In the genomic region with DNA sequence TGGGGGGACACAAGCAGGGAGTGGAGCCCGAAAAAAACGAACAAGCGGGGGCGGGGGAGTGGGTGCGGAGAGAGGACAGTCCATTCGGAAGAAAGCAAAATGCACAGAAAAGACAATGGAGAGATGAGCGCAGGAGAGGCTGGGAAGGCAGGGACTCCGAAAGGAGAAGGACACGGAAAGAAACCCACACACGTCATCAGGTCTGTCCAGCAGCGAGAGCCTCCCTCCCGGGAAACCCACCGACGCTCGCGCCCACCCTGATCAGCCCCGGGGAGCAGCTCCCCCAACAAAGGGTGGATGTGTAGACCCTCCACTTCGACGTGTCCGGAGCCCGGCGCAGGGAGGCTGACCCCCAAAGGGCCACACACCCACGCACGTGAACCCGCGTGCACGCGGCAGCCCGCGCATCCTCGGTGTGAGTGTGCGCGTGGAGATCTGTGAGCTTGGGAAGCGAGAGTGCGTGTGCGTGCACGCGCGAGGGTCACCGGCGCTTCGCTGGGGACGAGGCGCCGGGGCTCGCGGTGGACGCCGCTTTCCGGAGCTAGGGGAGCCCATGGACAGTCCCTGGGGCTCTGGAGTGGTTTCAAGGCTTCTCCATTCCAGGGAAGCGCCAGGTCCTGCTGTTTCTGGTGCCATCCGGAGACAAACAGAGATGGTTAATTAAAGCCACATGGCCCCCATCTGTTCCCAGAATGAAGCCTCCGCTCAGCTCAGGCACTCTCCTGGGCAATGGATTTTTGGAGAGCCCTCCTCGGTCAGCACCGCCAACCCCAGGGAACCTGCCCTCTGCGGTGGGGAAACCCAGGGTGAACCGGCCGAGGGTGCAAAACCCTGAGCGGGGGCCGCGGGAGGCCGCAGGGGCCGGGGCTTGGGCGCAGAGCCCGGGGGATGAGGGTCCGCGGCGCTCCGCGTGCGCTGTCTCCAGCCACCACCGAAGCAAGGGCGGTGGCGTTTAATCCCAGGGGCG, we compare ENCODE assay signal across 8 cellular contexts. TPM values are rescaled to one million over a fixed set of nuclear protein-coding genes. Genes with fewer than 3 reads are reported as not detected.
DNase-seq lines count a peak whose midpoint lies in the region; ATAC-seq, FAIRE-seq and TF ChIP-seq lines count a peak whose summit lies in the region.

No MANE protein-coding gene starts in this region.

- H3K27me3 ChIP-seq in dorsolateral prefrontal cortex (peaks cover 0 to 58% (median 20%) of the 10 kb centered on the region in 45 donors), uterus (no peaks in the 10 kb centered on the region)

- intact Hi-C loops in dorsolateral prefrontal cortex (cut with DNase I): no loop called here
- intact Hi-C loops in uterus (cut with DNase I; ENCODE audit: low total_unique reads): no loop called here

- peak in 1 of 2 donors; percentile 41 for TF ChIP-seq POLR2A in uterus (IDR thresholded peaks at IDR 0.05)

- ATAC-seq in HG02678 (IDR thresholded peaks at IDR 0.05; ENCODE audit: unreplicated experiment): no peak

- H3K4me3 ChIP-seq in dorsolateral prefrontal cortex: peak overlapping the region; percentile 43 to 77 (median 64)
- H3K4me3 ChIP-seq in uterus: peak overlapping the region; percentile 73

- no peaks in the 10 kb centered on the region for H3K9me3 ChIP-seq in uterus

- TF ChIP-seq CTCF in GM10266 (IDR thresholded peaks at IDR 0.05; ENCODE audit: control insufficient read depth, insufficient read depth, low read depth, missing control alignments) (no peak), dorsolateral prefrontal cortex (IDR thresholded peaks at IDR 0.05 in 54 of 56, conservative IDR thresholded peaks at IDR 0.05 in 2 of 56; ENCODE audit: low read depth in 1 of 56, partially characterized antibody in 56 of 56) (no peak), uterus (IDR thresholded peaks at IDR 0.05) (no peak)

- H3K4me1 ChIP-seq in uterus: no peaks in the 10 kb centered on the region

- DNase-seq in GM10266 (ENCODE audit: extremely low spot score): peak; percentile 35
- DNase-seq in NCI-H69 (lab: John Stamatoyannopoulos, UW): peak; percentile 88
- peak in 3 of 10 donors; percentile 25 to 66 (median 46) for DNase-seq in dorsolateral prefrontal cortex
- peak; percentile 46 to 65 for DNase-seq in lung microvascular endothelial cell (ENCODE audit: low read depth in 2 of 2)
- peak; percentile 40 to 60 for DNase-seq in uterus
- DNase-seq in NOMO-1 (lab: John Stamatoyannopoulos, UW; ENCODE audit: unreplicated experiment in 2 of 2): no peak
- DNase-seq in HTR-8/SVneo (ENCODE audit: insufficient read length, low spot score): no peak

- no peak for FAIRE-seq in HTR-8/SVneo (lab: Jason Lieb, UNC)

- H3K27ac ChIP-seq in dorsolateral prefrontal cortex: peak overlapping the region in 49 of 59 donors; percentile 11 to 83 (median 59)
- H3K27ac ChIP-seq in uterus: peak overlapping the region; percentile 82 to 85

- no peaks in the 10 kb centered on the region for H3K36me3 ChIP-seq in uterus

RNA-seq across cellular contexts. Expression of gene LAMB1, which starts 0.9 kb away (rescaled TPM):
- total RNA-seq in dorsolateral prefrontal cortex: 10 to 100 TPM in 119 of 120 experiments, 1 to 10 TPM in 1; 8.8 to 99.3 (median 36.8) TPM
- total RNA-seq in lung microvascular endothelial cell: 315 and 406 TPM in 2 replicates
- 100 to 1,000 TPM in 3 of 4 donors, 10 to 100 TPM in 1; 87.9 to 322 (median 200) TPM for total RNA-seq in uterus

Comparison
In these comparisons a context has a peak if more than half of its experiments do, and no peak if none do; other contexts are left out.
1. DNase-seq: peak in GM10266 (single experiment), NCI-H69 (single experiment), lung microvascular endothelial cell (2 of 2) and uterus (2 of 2); none in NOMO-1 (0 of 2) and HTR-8/SVneo (single experiment).